Comparison of ENCODE assay signal across 1 cellular context in genomic region chr5:151252762-151253603, GRCh38.
TF ChIP-seq lines count a peak whose summit lies in the region.

Gene GM2A (plus strand): TSS chr5:151253185. CDS start chr5:151253217, 32 bp downstream.

TF ChIP-seq in HepG2, 621 proteins besides CTCF, POLR2A, EP300 and RAD21 (continued from another document and continues in another):
- no peak for TF ChIP-seq FOXP1 (IDR thresholded peaks at IDR 0.05)
- no peak for TF ChIP-seq FOXP1 (CRISPR knock-in tag; IDR thresholded peaks at IDR 0.05)
- TF ChIP-seq JARID2 (CRISPR knock-in tag; IDR thresholded peaks at IDR 0.05; ENCODE audit: insufficient replicate concordance): no peak
- TF ChIP-seq SETDB1 (CRISPR knock-in tag; IDR thresholded peaks at IDR 0.05; ENCODE audit: borderline replicate concordance): no peak
- peak; percentile 36; the same call in 1 of the 2 replicates for TF ChIP-seq ZNF607 (CRISPR knock-in tag; IDR thresholded peaks at IDR 0.05; ENCODE audit: borderline replicate concordance)
- peak; percentile 82; the same call in 1 of the 2 replicates for TF ChIP-seq SIN3A (IDR thresholded peaks at IDR 0.05; ENCODE audit: borderline replicate concordance, low read depth, low read length)
- peak; percentile 72; the same call in 1 of the 2 replicates for TF ChIP-seq GABPB1 (CRISPR knock-in tag; IDR thresholded peaks at IDR 0.05)
- no peak for TF ChIP-seq ZSCAN5A (CRISPR knock-in tag; IDR thresholded peaks at IDR 0.05; ENCODE audit: borderline replicate concordance)
- TF ChIP-seq PLSCR1 (CRISPR knock-in tag; IDR thresholded peaks at IDR 0.05; ENCODE audit: borderline replicate concordance): no peak
- no peak for TF ChIP-seq ZBTB40 (IDR thresholded peaks at IDR 0.05)
- no peak for TF ChIP-seq ZBTB40 (CRISPR knock-in tag; IDR thresholded peaks at IDR 0.05)
- TF ChIP-seq ZNF691 (CRISPR knock-in tag; IDR thresholded peaks at IDR 0.05; ENCODE audit: borderline replicate concordance, low read depth): no peak
- no peak for TF ChIP-seq KLF9 (CRISPR knock-in tag; IDR thresholded peaks at IDR 0.05; ENCODE audit: low read depth)
- TF ChIP-seq GTF2F1 (IDR thresholded peaks at IDR 0.05; ENCODE audit: low read length): no peak
- no peak for TF ChIP-seq ZSCAN21 (CRISPR knock-in tag; IDR thresholded peaks at IDR 0.05; ENCODE audit: borderline replicate concordance)
- TF ChIP-seq TCF7 (IDR thresholded peaks at IDR 0.05; ENCODE audit: low read depth): no peak
- TF ChIP-seq ZBTB3 (CRISPR knock-in tag; IDR thresholded peaks at IDR 0.05; ENCODE audit: borderline replicate concordance, low read depth): no peak
- 0 out of 2 replicates have a peak, but pooled peaks have one; percentile 42 for TF ChIP-seq NR2C2 (CRISPR knock-in tag; IDR thresholded peaks at IDR 0.05; ENCODE audit: borderline replicate concordance)
- TF ChIP-seq HNF4G (IDR thresholded peaks at IDR 0.05; ENCODE audit: borderline replicate concordance, low read depth, low read length): peak; percentile 15; the same call in 1 of the 2 replicates
- TF ChIP-seq HNF4G (CRISPR knock-in tag; IDR thresholded peaks at IDR 0.05; ENCODE audit: borderline replicate concordance, low read depth): no peak
- no peak for TF ChIP-seq HDAC6 (IDR thresholded peaks at IDR 0.05; ENCODE audit: low read depth, low read length)
- TF ChIP-seq HIC2 (CRISPR knock-in tag; IDR thresholded peaks at IDR 0.05; ENCODE audit: low read depth): no peak
- TF ChIP-seq MYPOP (CRISPR knock-in tag; IDR thresholded peaks at IDR 0.05): no peak
- no peak for TF ChIP-seq ATF3 (CRISPR knock-in tag; IDR thresholded peaks at IDR 0.05)
- TF ChIP-seq ZGPAT (CRISPR knock-in tag; IDR thresholded peaks at IDR 0.05): peak; percentile 48; the same call in 1 of the 2 replicates
- TF ChIP-seq ZBTB10 (CRISPR knock-in tag; IDR thresholded peaks at IDR 0.05; ENCODE audit: borderline replicate concordance): no peak
- no peak for TF ChIP-seq MNT (IDR thresholded peaks at IDR 0.05)
- TF ChIP-seq SOX13 (IDR thresholded peaks at IDR 0.05): no peak
- no peak for TF ChIP-seq SOX13 (CRISPR knock-in tag; conservative IDR thresholded peaks at IDR 0.05 in 1 of 2, IDR thresholded peaks at IDR 0.05 in 1 of 2)
- no peak for TF ChIP-seq LCORL (IDR thresholded peaks at IDR 0.05)
- TF ChIP-seq LCORL (CRISPR knock-in tag; IDR thresholded peaks at IDR 0.05): no peak
- TF ChIP-seq PRPF4 (IDR thresholded peaks at IDR 0.05; ENCODE audit: low read depth, low read length, poor library complexity, severe bottlenecking): no peak
- TF ChIP-seq ZNF772 (CRISPR knock-in tag; IDR thresholded peaks at IDR 0.05): no peak
- TF ChIP-seq CC2D1A (CRISPR knock-in tag; IDR thresholded peaks at IDR 0.05): no peak
- TF ChIP-seq HIVEP1 (CRISPR knock-in tag; IDR thresholded peaks at IDR 0.05): no peak
- TF ChIP-seq PHF8 (CRISPR knock-in tag; IDR thresholded peaks at IDR 0.05): peak; percentile 71
